Comparison of ENCODE assay signal across 17 cellular contexts in the genomic region with DNA sequence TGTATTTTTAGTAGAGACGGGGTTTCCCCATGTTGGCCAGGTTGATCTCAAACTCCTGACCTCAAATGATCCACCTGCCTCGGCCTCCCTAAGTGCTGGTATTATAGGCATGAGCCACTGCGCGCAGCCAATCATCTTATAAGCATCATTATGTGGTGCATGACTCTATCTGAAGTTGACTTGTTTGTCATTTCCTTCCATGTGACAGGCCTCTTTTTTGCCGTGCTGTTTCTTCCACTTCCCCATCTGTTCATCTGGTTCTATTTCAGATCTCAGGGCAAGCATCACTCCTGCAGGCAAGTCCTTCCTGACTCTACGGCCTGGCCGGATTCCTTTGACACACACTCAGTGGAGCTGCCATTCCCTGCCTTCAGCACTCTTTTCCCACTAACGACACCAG. TPM values are rescaled to one million over a fixed set of nuclear protein-coding genes. Genes with fewer than 3 reads are reported as not detected.
DNase-seq lines count a peak whose midpoint lies in the region; ATAC-seq, FAIRE-seq and TF ChIP-seq lines count a peak whose summit lies in the region.
"Had no signal": no experiment of that assay in that cellular context is flagged by ENCODE, and none has a peak within 500 bp of the region (broad histone marks: within the 10 kb centered on the region; RNA-seq: fewer than 3 reads in every experiment).

No MANE protein-coding gene starts in this region.

- in situ Hi-C loops in IMR-90 (cut with MboI; ENCODE audit: low sequenced_read_pairs), result no loop called here

- H2BK20ac ChIP-seq in IMR-90 (ENCODE audit: low read depth, low read length), result no peak overlapping the region

- no peaks in the 10 kb centered on the region for H3K79me1 ChIP-seq in IMR-90 (ENCODE audit: low read depth in 1 of 2, low read length in 2 of 2)

- H3K4me3 Mint-ChIP-seq in T-helper 17 cell (no peak overlapping the region), neural progenitor cell (peak overlapping the region; percentile 74)
- H3K4me3 Mint-ChIP-seq: CD4-positive, CD25-positive, alpha-beta regulatory T cell; HFFc6 had no signal

- TF ChIP-seq RAD21 in IMR-90 (IDR thresholded peaks at IDR 0.05; ENCODE audit: low read length), result no peak

- H3K27ac ChIP-seq in IMR-90 (ENCODE audit: insufficient read depth, low read length) (no peak overlapping the region), neural progenitor cell (no peak overlapping the region), gastroesophageal sphincter (no peak overlapping the region)
- H3K27ac ChIP-seq: A549, BLaER1 had no signal

- H3K9me1 ChIP-seq in IMR-90 (ENCODE audit: insufficient read depth, low read length), result no peaks in the 10 kb centered on the region

- H3K14ac ChIP-seq in IMR-90 (replicated peaks; ENCODE audit: low read depth, low read length), result no peak overlapping the region

- no peak overlapping the region for H3K23ac ChIP-seq in IMR-90 (ENCODE audit: low read depth, low read length)

- intact Hi-C loops in IMR-90 (cut with micrococcal nuclease), result no loop called here

- H3K27me3 ChIP-seq in IMR-90 (ENCODE audit: control insufficient read depth, insufficient read depth, low read length) (no peaks in the 10 kb centered on the region), neural progenitor cell (peaks cover 14% of the 10 kb centered on the region), gastroesophageal sphincter (peaks cover 56% of the 10 kb centered on the region)
- H3K27me3 ChIP-seq: BLaER1 had no signal

- BruUV-seq in IMR-90 (replicated peaks; lab: Mats Ljungman, UMichigan), result no TSS peak

- WGBS in IMR-90 (ENCODE audit: extremely low coverage in 2 of 2, insufficient read length in 1 of 2), 2 experiments, result 92% methylated on average over 6 of the region's 8 CpGs; no CpG with 5 or more reads in 1 of the 2 experiments
- 66 to 79% methylated on average over 5 to 7 of the region's 8 CpGs for WGBS in gastroesophageal sphincter (ENCODE audit: low coverage in 1 of 2), 2 donors

- peaks cover 2% of the 10 kb centered on the region; the same call in 1 of the 2 replicates for H3K36me3 ChIP-seq in IMR-90 (ENCODE audit: control insufficient read depth, insufficient read depth, low read length)
- H3K36me3 ChIP-seq in neural progenitor cell, result no peaks in the 10 kb centered on the region
- H3K36me3 ChIP-seq in gastroesophageal sphincter, result peaks cover 0 to 57% of the 10 kb centered on the region in 2 donors
- H3K36me3 ChIP-seq: BLaER1 had no signal

- H3K18ac ChIP-seq in IMR-90 (ENCODE audit: low read depth, low read length), result no peak overlapping the region

- H3K9ac ChIP-seq in IMR-90 (ENCODE audit: low read depth, low read length) (no peak overlapping the region), neural progenitor cell (no peak overlapping the region)
- H3K9ac ChIP-seq: BLaER1 had no signal

- no peak overlapping the region for H2BK15ac ChIP-seq in IMR-90 (ENCODE audit: low read depth, low read length)

- H3K9me3 ChIP-seq in IMR-90 (ENCODE audit: control insufficient read depth, insufficient read depth, low read length) (no peaks in the 10 kb centered on the region), T-helper 17 cell (ENCODE audit: control insufficient read depth, low read length, poor library complexity, severe bottlenecking) (no peaks in the 10 kb centered on the region), neural progenitor cell (ENCODE audit: low read depth) (no peaks in the 10 kb centered on the region), gastroesophageal sphincter (no peaks in the 10 kb centered on the region)
- H3K9me3 ChIP-seq: A549, BLaER1 had no signal

- no peaks in the 10 kb centered on the region for H3K9me3 Mint-ChIP-seq in neural progenitor cell
- H3K9me3 Mint-ChIP-seq: CD4-positive, CD25-positive, alpha-beta regulatory T cell; HFFc6 had no signal

- dilution Hi-C loops in IMR-90 (cut with HindIII; ENCODE audit: low sequenced_read_pairs, unreplicated experiment), result no loop called here

- H3K4me3 ChIP-seq in IMR-90 (ENCODE audit: insufficient read depth, low read depth, low read length) (no peak overlapping the region), neural progenitor cell (no peak overlapping the region), gastroesophageal sphincter (no peak overlapping the region)
- H3K4me3 ChIP-seq: A549, BLaER1 had no signal

- H2BK120ac ChIP-seq in IMR-90 (ENCODE audit: low read depth, low read length), result no peak overlapping the region

- H4K91ac ChIP-seq in IMR-90 (ENCODE audit: insufficient read depth, low read depth, low read length), result no peak overlapping the region

- ATAC-seq in IMR-90 (ENCODE audit: low read depth) (no peak), T-helper 17 cell (no peak), gastroesophageal sphincter (no peak), GM21529 (IDR thresholded peaks at IDR 0.05; ENCODE audit: unreplicated experiment) (no peak)
- ATAC-seq: A549 had no signal

- no peak overlapping the region for H2BK5ac ChIP-seq in IMR-90 (ENCODE audit: low read depth, low read length, poor library complexity, severe bottlenecking)

- TF ChIP-seq EP300 in gastroesophageal sphincter (IDR thresholded peaks at IDR 0.05), result no peak

- no peak overlapping the region for H3K56ac ChIP-seq in IMR-90 (ENCODE audit: extremely low read depth, insufficient read depth, low read length)

- no peak overlapping the region for H4K5ac ChIP-seq in IMR-90 (ENCODE audit: low read depth, low read length)

- CTCF ChIA-PET in IMR-90 (lab: Yijun Ruan, JAX), result no interaction called here

- no peak overlapping the region for H3K4ac ChIP-seq in IMR-90 (ENCODE audit: low read depth, low read length)

- POLR2A ChIA-PET in IMR-90 (lab: Charles Lee; ENCODE audit: unreplicated experiment), result no interaction called here

- H3K27ac Mint-ChIP-seq in T-helper 17 cell (peak overlapping the region; percentile 69), neural progenitor cell (no peak overlapping the region)
- H3K27ac Mint-ChIP-seq: CD4-positive, CD25-positive, alpha-beta regulatory T cell; HFFc6 had no signal

- H4K8ac ChIP-seq in IMR-90 (ENCODE audit: low read depth in 2 of 2, low read length in 2 of 2), result no peak overlapping the region

- H2AFZ ChIP-seq in IMR-90 (replicated peaks; ENCODE audit: low read length, poor library complexity) (no peak overlapping the region), neural progenitor cell (replicated peaks) (no peak overlapping the region)

- H4K20me1 ChIP-seq in IMR-90 (ENCODE audit: insufficient read depth, low read length) (no peaks in the 10 kb centered on the region), neural progenitor cell (ENCODE audit: low read depth) (no peaks in the 10 kb centered on the region)
- H4K20me1 ChIP-seq: BLaER1 had no signal

- H2AK9ac ChIP-seq in IMR-90 (replicated peaks; ENCODE audit: low read depth, low read length, poor library complexity), result peak overlapping the region; percentile 23

- TF ChIP-seq CTCF in IMR-90 (conservative IDR thresholded peaks at IDR 0.05; ENCODE audit: low read depth, low read length) (no peak), neural progenitor cell (IDR thresholded peaks at IDR 0.05) (no peak), gastroesophageal sphincter (IDR thresholded peaks at IDR 0.05) (no peak)

- H3K4me1 Mint-ChIP-seq in T-helper 17 cell (peaks cover 14% of the 10 kb centered on the region), neural progenitor cell (peaks cover 14% of the 10 kb centered on the region)

- H3K4me2 ChIP-seq in IMR-90 (ENCODE audit: low read depth, low read length) (no peak overlapping the region), neural progenitor cell (no peak overlapping the region)
- H3K4me2 ChIP-seq: A549, BLaER1 had no signal

- no peak overlapping the region for H2AK5ac ChIP-seq in IMR-90 (ENCODE audit: low read depth, low read length)

- FAIRE-seq in GM12891 (lab: Jason Lieb, UNC), result no peak
- FAIRE-seq: A549 had no signal

- DNase-seq in GM12891 (ENCODE audit: insufficient read length, low spot score) (no peak), IMR-90 (no peak), T-helper 17 cell (no peak), neural progenitor cell (ENCODE audit: low spot score) (no peak), SIG-M5 (lab: John Stamatoyannopoulos, UW) (no peak)
- DNase-seq: CD4-positive, CD25-positive, alpha-beta regulatory T cell; DMS53; GF-D8; HCEC 1CT; HFFc6 had no signal

- no peak for TF ChIP-seq POLR2A in GM12891 (IDR thresholded peaks at IDR 0.05; ENCODE audit: low read depth, low read length)
- TF ChIP-seq POLR2A in IMR-90 (IDR thresholded peaks at IDR 0.05; ENCODE audit: low read depth, low read length), result no peak
- TF ChIP-seq POLR2A in gastroesophageal sphincter (IDR thresholded peaks at IDR 0.05), result no peak

- peaks cover 2% of the 10 kb centered on the region for H3K27me3 Mint-ChIP-seq in T-helper 17 cell
- H3K27me3 Mint-ChIP-seq in neural progenitor cell (ENCODE audit: insufficient read depth, low read depth), result peaks cover 15% of the 10 kb centered on the region

- H3K36me3 Mint-ChIP-seq in T-helper 17 cell (ENCODE audit: low read depth), result peaks cover 14% of the 10 kb centered on the region
- H3K36me3 Mint-ChIP-seq in neural progenitor cell, result no peaks in the 10 kb centered on the region
- H3K36me3 Mint-ChIP-seq: CD4-positive, CD25-positive, alpha-beta regulatory T cell had no signal

- H3K4me1 ChIP-seq in IMR-90 (ENCODE audit: control insufficient read depth, insufficient read depth, low read length) (0 out of 2 replicates have a peak, but pooled peaks cover 1% of the 10 kb centered on the region), neural progenitor cell (no peaks in the 10 kb centered on the region), gastroesophageal sphincter (no peaks in the 10 kb centered on the region)
- H3K4me1 ChIP-seq: A549 had no signal

- H3F3A ChIP-seq in neural progenitor cell (ENCODE audit: low read depth), result no peaks in the 10 kb centered on the region

- H3K79me2 ChIP-seq in neural progenitor cell (ENCODE audit: low read depth), result no peaks in the 10 kb centered on the region

RNA-seq across cellular contexts. Expression of gene COL5A3, which starts 15.2 kb away (rescaled TPM):
- 0.24 TPM for polyA plus RNA-seq in GM12891 (2012; ENCODE audit: low read depth, missing spikeins)
- total RNA-seq in IMR-90 (2012; rRNA removed) (0.54 and 0.56 TPM in 2 replicates), T-helper 17 cell (10 to 100 TPM; 50.0 to 52.1 TPM), neural progenitor cell (ENCODE audit: low replicate concordance) (0.15 TPM in 1 of 2 replicates, not detected in the other), gastroesophageal sphincter (10 to 100 TPM in 3 of 4 donors, 1 to 10 TPM in 1; 9.8 to 30.8 (median 25.2) TPM)
- 1.5 TPM in 2 replicates for polyA plus RNA-seq in IMR-90 (2012; rRNA removed)
- 1.1 and 1.5 TPM in 2 replicates for polyA plus RNA-seq in IMR-90 (2012; cell fraction: cytosol; rRNA removed)
- 5.1 TPM in 2 replicates for polyA plus RNA-seq in IMR-90 (2012; cell fraction: nucleus; rRNA removed; ENCODE audit: low replicate concordance)
- total RNA-seq: H4, HT1080 had no signal

RNA-seq across cellular contexts. Expression of gene RDH8, which starts 18.2 kb away (rescaled TPM):
- 0.12 TPM for polyA plus RNA-seq in GM12891 (2012; ENCODE audit: low read depth, missing spikeins)
- 0.18 TPM in 1 of 2 replicates, not detected in the other for total RNA-seq in IMR-90 (2012; rRNA removed)
- not detected in 2 replicates for polyA plus RNA-seq in IMR-90 (2012; rRNA removed)
- polyA plus RNA-seq in IMR-90 (2012; cell fraction: cytosol; rRNA removed), result not detected in 2 replicates
- polyA plus RNA-seq in IMR-90 (2012; cell fraction: nucleus; rRNA removed; ENCODE audit: low replicate concordance), result 0.29 and 0.38 TPM in 2 replicates
- not detected for total RNA-seq in T-helper 17 cell
- not detected in 2 replicates for total RNA-seq in neural progenitor cell (ENCODE audit: low replicate concordance)
- not detected for total RNA-seq in gastroesophageal sphincter
- total RNA-seq: CD4-positive, CD25-positive, alpha-beta regulatory T cell; H4; HFFc6; HT1080 had no signal
- polyA plus RNA-seq: AG04450; CD4-positive, CD25-positive, alpha-beta regulatory T cell had no signal

RNA-seq across cellular contexts. Expression of gene OLFM2, which starts 58.8 kb away (rescaled TPM):
- polyA plus RNA-seq in GM12891 (2012; ENCODE audit: low read depth, missing spikeins), result 0.21 TPM
- total RNA-seq in IMR-90 (2012; rRNA removed), result 2.2 and 2.7 TPM in 2 replicates
- 5.1 and 6.2 TPM in 2 replicates for polyA plus RNA-seq in IMR-90 (2012; rRNA removed)
- polyA plus RNA-seq in IMR-90 (2012; cell fraction: cytosol; rRNA removed), result 4.7 and 7.9 TPM in 2 replicates
- 1.7 and 2.0 TPM in 2 replicates for polyA plus RNA-seq in IMR-90 (2012; cell fraction: nucleus; rRNA removed; ENCODE audit: low replicate concordance)
- total RNA-seq in T-helper 17 cell, result 1 to 10 TPM; 3.1 to 3.9 TPM
- 11.4 and 26.4 TPM in 2 replicates for total RNA-seq in neural progenitor cell (ENCODE audit: low replicate concordance)
- total RNA-seq in gastroesophageal sphincter, result 10 to 100 TPM in 1 of 4 donors, 1 to 10 TPM in 3; 2.6 to 21.9 (median 8.5) TPM
- total RNA-seq: HT1080 had no signal
